In genomic region chr13:50459046-50459445, GRCh38 we compare ENCODE assay signal across 13 cellular contexts.
DNase-seq lines count a peak whose midpoint lies in the region; ATAC-seq and TF ChIP-seq lines count a peak whose summit lies in the region.
"Had no signal": no experiment of that assay in that cellular context is flagged by ENCODE, and none has a peak within 500 bp of the region (broad histone marks: within the 10 kb centered on the region; RNA-seq: fewer than 3 reads in every experiment).

No MANE protein-coding gene starts in this region.

- ATAC-seq in left ventricle myocardium superior = peak; percentile 26
- ATAC-seq in GM19395 (IDR thresholded peaks at IDR 0.05; ENCODE audit: unreplicated experiment) = no peak
- no peak for ATAC-seq in HG03460 (IDR thresholded peaks at IDR 0.05; ENCODE audit: unreplicated experiment)

- DNase-seq in left ventricle myocardium superior (no peak), cardiac septum (ENCODE audit: low spot score) (no peak), DMS 273 (lab: John Stamatoyannopoulos, UW; ENCODE audit: unreplicated experiment) (no peak)
- DNase-seq: ACHN; CD4-positive, alpha-beta T cell; GDM1; HCEC 1CT; HFFc6 had no signal

- H3K4me3 Mint-ChIP-seq in nephron = no peak overlapping the region
- H3K4me3 Mint-ChIP-seq: CD4-positive, alpha-beta T cell; HFFc6 had no signal

- H3K27ac ChIP-seq in VCaP = peak overlapping the region; percentile 65
- H3K27ac ChIP-seq: BLaER1 treated with 17β-estradiol and CSF1 and Interleukin-3, amounts not matched to agents 10 nM and 100 nM had no signal

- no peaks in the 10 kb centered on the region for H3K9me3 Mint-ChIP-seq in nephron
- H3K9me3 Mint-ChIP-seq: CD4-positive, alpha-beta T cell; HFFc6 had no signal

- H3K27me3 Mint-ChIP-seq in nephron (ENCODE audit: low read depth) = no peaks in the 10 kb centered on the region
- H3K27me3 Mint-ChIP-seq: CD4-positive, alpha-beta T cell had no signal

- TF ChIP-seq CTCF in VCaP (conservative IDR thresholded peaks at IDR 0.05) = no peak
- TF ChIP-seq CTCF in nephron (IDR thresholded peaks at IDR 0.05; ENCODE audit: unreplicated experiment in 3 of 3) = no peak

- intact Hi-C loops in left ventricle myocardium superior (cut with micrococcal nuclease) (no loop called here), cardiac septum (cut with DNase I) (loop anchor here (5.0 kb wide), 1 partner anchor 37 kb away; no protein-coding TSS in a partner anchor)

- peak overlapping the region; percentile 45 to 57 (median 56) for H3K27ac Mint-ChIP-seq in nephron
- H3K27ac Mint-ChIP-seq: CD4-positive, alpha-beta T cell; HFFc6 had no signal

- no peaks in the 10 kb centered on the region for H3K36me3 Mint-ChIP-seq in nephron (ENCODE audit: low read depth)

- peaks cover 66% of the 10 kb centered on the region for H3K4me1 Mint-ChIP-seq in nephron
